In the genomic region with DNA sequence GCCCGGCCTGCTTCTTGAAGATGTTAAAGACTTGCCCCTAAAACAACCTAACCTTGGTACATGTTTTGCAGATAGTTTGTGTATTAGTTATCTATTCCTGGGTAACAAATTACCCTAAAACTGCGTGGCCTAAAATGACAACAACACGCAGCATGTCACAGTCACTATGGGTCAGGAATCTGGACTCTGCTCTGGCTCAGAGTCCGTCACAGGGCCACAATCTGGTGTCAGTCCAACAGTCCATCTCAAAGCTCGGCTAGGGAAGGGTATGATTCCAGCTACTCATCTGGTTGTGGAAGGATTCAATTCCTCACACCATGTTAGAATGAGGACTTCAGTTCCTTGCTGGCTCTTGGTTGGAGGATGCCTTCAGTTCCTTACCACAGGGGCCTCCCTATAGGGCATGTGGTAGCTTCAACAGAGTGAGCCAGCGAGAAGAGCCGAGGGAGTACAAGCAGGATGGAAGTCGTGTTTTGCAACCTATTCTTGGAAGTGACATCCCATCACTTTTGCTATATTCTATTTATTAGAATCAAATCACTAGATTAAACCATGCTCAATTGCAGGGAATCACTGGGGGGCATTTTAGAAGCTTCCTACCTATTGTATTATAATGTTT, we compare ENCODE assay signal across 30 cellular contexts.
"Had no signal": no experiment of that assay in that cellular context is flagged by ENCODE, and none has a peak within 500 bp of the region (broad histone marks: within the 10 kb centered on the region; RNA-seq: fewer than 3 reads in every experiment).

No MANE protein-coding gene starts in this region.

- ATAC-seq: activated CD4-positive, alpha-beta T cell treated with anti-CD3 and anti-CD28 coated beads for 36 hours; activated CD8-positive, alpha-beta memory T cell treated with anti-CD3 and anti-CD28 coated beads, Interleukin-2, amount 10 ng/mL, durations not matched to agents 7 days and 5 days; activated CD8-positive, alpha-beta T cell treated with anti-CD3 and anti-CD28 coated beads, Interleukin-2, amount 10 ng/mL, durations not matched to agents 7 days and 5 days; activated naive CD8-positive, alpha-beta T cell treated with anti-CD3 and anti-CD28 coated beads, Interleukin-2, amount 50 U/mL, for 24 hours; body of pancreas; gastroesophageal sphincter had no signal

- FAIRE-seq: colon, endometrium, endothelial cell of umbilical vein had no signal

- H3K27me3 ChIP-seq: adrenal gland, body of pancreas, esophagus squamous epithelium, gastroesophageal sphincter had no signal

- DNase-seq: activated CD4-positive, alpha-beta memory T cell treated with anti-CD3 and anti-CD28 coated beads for 36 hours; activated CD4-positive, alpha-beta T cell treated with anti-CD3 and anti-CD28 coated beads for 36 hours; activated CD4-positive, alpha-beta T cell treated with anti-CD3 and anti-CD28 coated beads, Interleukin-2, amount 10 ng/mL, durations not matched to agents 24 days and 14 days; activated CD4-positive, CD25-positive, alpha-beta regulatory T cell; activated CD4-positive, CD25-positive, alpha-beta regulatory T cell treated with anti-CD3 and anti-CD28 coated beads, Interleukin-2, amount 50 U/mL, for 72 hours; activated CD8-positive, alpha-beta memory T cell treated with anti-CD3 and anti-CD28 coated beads, Interleukin-2, amount 10 ng/mL, durations not matched to agents 7 days and 5 days; activated CD8-positive, alpha-beta memory T cell treated with anti-CD3 and anti-CD28 coated beads, Interleukin-2, amount 50 U/mL, for 4 hours; activated CD8-positive, alpha-beta T cell treated with anti-CD3 and anti-CD28 coated beads, Interleukin-2, amount 10 ng/mL, durations not matched to agents 7 days and 5 days; activated effector memory CD4-positive, alpha-beta T cell treated with anti-CD3 and anti-CD28 coated beads, Interleukin-2, amount 50 U/mL, for 16 hours; activated naive CD4-positive, alpha-beta T cell treated with anti-CD3 and anti-CD28 coated beads for 36 hours; activated naive CD8-positive, alpha-beta T cell treated with anti-CD3 and anti-CD28 coated beads for 36 hours; activated naive CD8-positive, alpha-beta T cell treated with anti-CD3 and anti-CD28 coated beads, Interleukin-2, amount 50 U/mL, for 24 hours; activated T-cell treated with anti-CD3 and anti-CD28 coated beads, Interleukin-2, amount 50 U/mL, for 1 hour; activated T-cell treated with anti-CD3 and anti-CD28 coated beads, Interleukin-2, amount 50 U/mL, for 48 hours; adrenal gland; amygdala; aorta; body of pancreas; caudate nucleus; cortex of kidney; dermis blood vessel endothelial cell; effector CD4-positive, alpha-beta T cell; esophagus squamous epithelium; foreskin melanocyte; T-helper 2 cell had no signal

- H3K4me3 ChIP-seq: adrenal gland, body of pancreas, esophagus squamous epithelium, gastroesophageal sphincter had no signal

- H3K9me3 ChIP-seq: adrenal gland, body of pancreas, esophagus squamous epithelium, gastroesophageal sphincter had no signal

- H3K36me3 ChIP-seq: adrenal gland, esophagus squamous epithelium, gastroesophageal sphincter had no signal

- H3K4me1 ChIP-seq: adrenal gland, body of pancreas, esophagus squamous epithelium, gastroesophageal sphincter had no signal

- H3K27ac ChIP-seq: adrenal gland, body of pancreas, epithelial cell of prostate, esophagus squamous epithelium, gastroesophageal sphincter had no signal
